19 cellular contexts compared by ENCODE assay signal in the genomic region with DNA sequence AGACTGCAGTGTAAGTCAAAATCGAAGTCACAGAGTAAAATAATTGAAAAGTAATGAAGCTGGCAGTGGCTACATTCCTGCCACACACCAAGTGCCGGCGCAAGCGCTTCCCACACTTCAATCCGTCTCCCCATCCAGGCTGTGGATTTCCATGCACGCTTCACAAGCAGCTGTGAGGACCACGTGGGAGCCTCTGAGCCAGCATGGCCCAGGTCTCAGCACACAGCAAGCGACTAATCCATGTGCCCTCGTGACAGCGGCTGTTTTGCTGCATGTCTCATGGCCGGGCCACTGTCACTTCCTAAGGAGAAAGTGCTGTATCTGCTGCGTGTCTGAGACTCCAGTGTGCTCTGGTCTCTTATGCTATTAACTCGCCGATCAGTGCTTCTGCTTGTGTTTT.
DNase-seq lines count a peak whose midpoint lies in the region.
"Had no signal": no experiment of that assay in that cellular context is flagged by ENCODE, and none has a peak within 500 bp of the region (broad histone marks: within the 10 kb centered on the region; RNA-seq: fewer than 3 reads in every experiment).

No MANE protein-coding gene starts in this region.

- no peaks in the 10 kb centered on the region for H3K4me1 ChIP-seq in NT2/D1 (ENCODE audit: insufficient read depth, insufficient read length)

- no peak for DNase-seq in NT2/D1 (ENCODE audit: low read depth, low spot score)
- peak in 49 of 58 donors; percentile 2 to 82 (median 45) for DNase-seq in anterior cingulate cortex (lab: John Stamatoyannopoulos, UW)
- peak; percentile 63 for DNase-seq in inferior parietal cortex (ENCODE audit: extremely low spot score)
- DNase-seq in occipital lobe (lab: John Stamatoyannopoulos, UW) = peak; percentile 73
- no peak for DNase-seq in SK-N-DZ (ENCODE audit: low spot score)
- no peak for DNase-seq in NCI-H2196 treated with DMSO at 0.1 percent for 48 hours (lab: John Stamatoyannopoulos, UW; ENCODE audit: unreplicated experiment)
- DNase-seq in DMS 273 (lab: John Stamatoyannopoulos, UW; ENCODE audit: unreplicated experiment) = no peak
- no peak for DNase-seq in activated gamma-delta T cell treated with Interleukin-2 at 50 U/mL for 16 hours
- DNase-seq: ACHN; Calu3; CD4-positive, alpha-beta T cell; DMS79; GOT3; KG1; NCI-H1092 treated with DMSO at 0.1 percent for 48 hours; NCI-H1694 treated with DMSO at 0.1 percent for 48 hours; NCI-H2171 treated with DMSO at 0.1 percent for 48 hours; NCI-H510A treated with DMSO at 0.1 percent for 48 hours; SHP77 treated with DMSO at 0.1 percent for 48 hours had no signal

- peak overlapping the region; percentile 42 for H3K9ac ChIP-seq in NT2/D1 (ENCODE audit: insufficient read length, low read depth)

- no peaks in the 10 kb centered on the region for H3K9me3 ChIP-seq in NT2/D1 (ENCODE audit: insufficient read depth, low read length)

- no peaks in the 10 kb centered on the region for H3K27me3 ChIP-seq in NT2/D1 (ENCODE audit: insufficient read depth, insufficient read length)

- H3K4me3 ChIP-seq in NT2/D1 (ENCODE audit: insufficient read length, low read depth) = no peak overlapping the region

- H3K36me3 ChIP-seq in NT2/D1 (ENCODE audit: insufficient read depth, insufficient read length, low read length) = no peaks in the 10 kb centered on the region

Comparison
In these comparisons a context has a peak if more than half of its experiments do, and no peak if none do; other contexts are left out.
1. DNase-seq: peak in anterior cingulate cortex (49 of 58), inferior parietal cortex (single experiment) and occipital lobe (single experiment); none in NT2/D1 (single experiment), SK-N-DZ (single experiment), NCI-H2196 treated with DMSO at 0.1 percent for 48 hours (single experiment), DMS 273 (single experiment) and activated gamma-delta T cell treated with Interleukin-2 at 50 U/mL for 16 hours (single experiment).